8 cellular contexts compared by ENCODE assay signal in genomic region chr12:47705239-47705570, GRCh38. TPM values are rescaled to one million over a fixed set of nuclear protein-coding genes. Genes with fewer than 3 reads are reported as not detected.
DNase-seq lines count a peak whose midpoint lies in the region; ATAC-seq and TF ChIP-seq lines count a peak whose summit lies in the region.

No MANE protein-coding gene starts in this region.

- peaks cover 51% of the 10 kb centered on the region for H3K79me2 ChIP-seq in hepatocyte

- H4K20me1 ChIP-seq in hepatocyte (ENCODE audit: insufficient read depth, poor library complexity, severe bottlenecking), result no peaks in the 10 kb centered on the region

- H3K27ac ChIP-seq in hepatocyte, result peak overlapping the region; percentile 92
- H3K27ac ChIP-seq in spleen, result peak overlapping the region; percentile 43 to 98 (median 94)

- no peaks in the 10 kb centered on the region for H3K9me3 Mint-ChIP-seq in activated B cell treated with CpG ODN at 0.5 μM for 24 hours

- H3K27me3 ChIP-seq in HAP-1 (ENCODE audit: low read depth), result no peaks in the 10 kb centered on the region
- no peaks in the 10 kb centered on the region for H3K27me3 ChIP-seq in hepatocyte
- no peaks in the 10 kb centered on the region for H3K27me3 ChIP-seq in spleen (replicated peaks in 1 of 7)

- H3K4me2 ChIP-seq in hepatocyte, result peak overlapping the region; percentile 92

- peaks cover 10% of the 10 kb centered on the region for H3K36me3 ChIP-seq in HAP-1 (replicated peaks)
- H3K36me3 ChIP-seq in hepatocyte (replicated peaks; ENCODE audit: insufficient read depth, low read depth), result no peaks in the 10 kb centered on the region
- peaks cover 0 to 23% (median 10%) of the 10 kb centered on the region in 6 donors for H3K36me3 ChIP-seq in spleen

- POLR2A ChIA-PET in activated B cell treated with CpG ODN at 0.5 μM for 24 hours (lab: Charles Lee), result interaction anchor here (1.3 to 3.4 kb wide), 4 partner anchors 35 to 127 kb away, joined by 3 to 30 read pairs (median 8); partner anchors contain the start of gene RAPGEF3

- ATAC-seq in activated B cell treated with CpG ODN at 0.5 μM for 24 hours (ENCODE audit: low read depth) (no peak), HG03175 (IDR thresholded peaks at IDR 0.05; ENCODE audit: unreplicated experiment) (no peak), GM18868 (IDR thresholded peaks at IDR 0.05; ENCODE audit: unreplicated experiment) (no peak)

- CTCF ChIA-PET in activated B cell treated with CpG ODN at 0.5 μM for 24 hours (lab: Charles Lee), result interaction anchor here (1.6 to 3.5 kb wide), 4 partner anchors 36 to 131 kb away, joined by 4 to 16 read pairs (median 6); partner anchors contain the start of gene SLC48A1

- no peaks in the 10 kb centered on the region for H3K9me2 ChIP-seq in hepatocyte (replicated peaks; ENCODE audit: insufficient read depth)

- in situ Hi-C loops in HAP-1 (cut with MboI; ENCODE audit: low sequenced_read_pairs), result no loop called here

- no peak for TF ChIP-seq CTCF in activated B cell treated with CpG ODN at 0.5 μM for 24 hours (IDR thresholded peaks at IDR 0.05)
- TF ChIP-seq CTCF in hepatocyte (IDR thresholded peaks at IDR 0.05; ENCODE audit: poor library complexity), result no peak
- no peak for TF ChIP-seq CTCF in spleen (IDR thresholded peaks at IDR 0.05 in 8 of 11, conservative IDR thresholded peaks at IDR 0.05 in 3 of 11)

- peak overlapping the region; percentile 97 for H3K4me3 Mint-ChIP-seq in activated B cell treated with CpG ODN at 0.5 μM for 24 hours

- H3K9me3 ChIP-seq in HAP-1 (no peaks in the 10 kb centered on the region), hepatocyte (ENCODE audit: low read depth) (no peaks in the 10 kb centered on the region), spleen (no peaks in the 10 kb centered on the region)

- H2AFZ ChIP-seq in hepatocyte, result peak overlapping the region; percentile 83

- TF ChIP-seq POLR2A in spleen (IDR thresholded peaks at IDR 0.05), result no peak

- peaks cover 29% of the 10 kb centered on the region for H3K36me3 Mint-ChIP-seq in activated B cell treated with CpG ODN at 0.5 μM for 24 hours (ENCODE audit: low read depth)

- H3K4me3 ChIP-seq in HAP-1 (peak overlapping the region; percentile 69), hepatocyte (peak overlapping the region; percentile 72), spleen (peak overlapping the region; percentile 90 to 100 (median 97))

- no peaks in the 10 kb centered on the region for H3K27me3 Mint-ChIP-seq in activated B cell treated with CpG ODN at 0.5 μM for 24 hours

- 6% methylated on average over 8 of the region's 9 CpGs for WGBS in hepatocyte (ENCODE audit: low lambda C conversion rate, missing lambda C conversion rate)
- 1 to 2% (median 1%) methylated on average over 9 of the region's 9 CpGs for WGBS in spleen, 5 donors

- DNase-seq in HAP-1 (ENCODE audit: low spot score in 2 of 2) (peak in 1 of 2 experiments; percentile 10), activated B cell treated with CpG ODN at 0.5 μM for 24 hours (no peak), hepatocyte (ENCODE audit: low spot score) (no peak), spleen (no peak), DMS53 treated with DMSO at 0.1 percent for 48 hours (lab: John Stamatoyannopoulos, UW; ENCODE audit: unreplicated experiment) (no peak), NCI-H1048 (lab: John Stamatoyannopoulos, UW) (no peak)

- intact Hi-C loops in activated B cell treated with CpG ODN at 0.5 μM for 24 hours (cut with micrococcal nuclease), result loop anchor here (5.0 to 10.0 kb wide), 8 partner anchors 398 to 1978 kb away; partner anchors contain the start of genes AMIGO2, ARID2, PCED1B and SCAF11
- intact Hi-C loops in spleen (cut with DNase I; ENCODE audit: low total_unique reads), result no loop called here

- H3K4me1 Mint-ChIP-seq in activated B cell treated with CpG ODN at 0.5 μM for 24 hours, result peaks cover 70% of the 10 kb centered on the region

- peaks cover 3% of the 10 kb centered on the region for H3K4me1 ChIP-seq in HAP-1
- peaks cover 5% of the 10 kb centered on the region for H3K4me1 ChIP-seq in hepatocyte (ENCODE audit: insufficient read depth)
- peaks cover 25 to 74% (median 56%) of the 10 kb centered on the region in 6 donors for H3K4me1 ChIP-seq in spleen

- H3K27ac Mint-ChIP-seq in activated B cell treated with CpG ODN at 0.5 μM for 24 hours, result peak overlapping the region; percentile 98

RNA-seq across cellular contexts. Expression of gene RPAP3, which starts 0.6 kb away (rescaled TPM):
- total RNA-seq in activated B cell treated with CpG ODN at 0.5 μM for 24 hours, result 58.4 and 60.5 TPM in 2 replicates
- 21.7 and 28.1 TPM in 2 replicates for total RNA-seq in hepatocyte
- polyA plus RNA-seq in hepatocyte, result 23.4 and 31.6 TPM in 2 replicates
- total RNA-seq in spleen, result 10 to 100 TPM; 15.8 to 35.5 (median 27.1) TPM
- 10 to 100 TPM; 12.2 to 15.2 (median 14.4) TPM for polyA plus RNA-seq in spleen

RNA-seq across cellular contexts. Expression of gene ENDOU, which starts 20.1 kb away (rescaled TPM):
- total RNA-seq in activated B cell treated with CpG ODN at 0.5 μM for 24 hours, result 0.24 and 0.37 TPM in 2 replicates
- total RNA-seq in hepatocyte, result 0.30 and 1.8 TPM in 2 replicates
- polyA plus RNA-seq in hepatocyte, result 1.0 TPM in 1 of 2 replicates, not detected in the other
- total RNA-seq in spleen, result under 1 TPM in 3 of 7 donors, not detected in 4; 0.32 to 0.92 (median 0.70) TPM
- under 1 TPM; 0.05 to 0.16 (median 0.13) TPM for polyA plus RNA-seq in spleen

RNA-seq across cellular contexts. Expression of gene RAPGEF3, which starts 53.5 kb away (rescaled TPM):
- total RNA-seq in activated B cell treated with CpG ODN at 0.5 μM for 24 hours (2.7 and 5.0 TPM in 2 replicates), hepatocyte (1.0 and 2.6 TPM in 2 replicates), spleen (10 to 100 TPM; 50.6 to 84.3 (median 57.8) TPM)
- polyA plus RNA-seq in hepatocyte (1.6 and 2.1 TPM in 2 replicates), spleen (100 to 1,000 TPM in 1 of 3 donors, 10 to 100 TPM in 2; 21.4 to 116 (median 64.3) TPM)
